In the genomic region with DNA sequence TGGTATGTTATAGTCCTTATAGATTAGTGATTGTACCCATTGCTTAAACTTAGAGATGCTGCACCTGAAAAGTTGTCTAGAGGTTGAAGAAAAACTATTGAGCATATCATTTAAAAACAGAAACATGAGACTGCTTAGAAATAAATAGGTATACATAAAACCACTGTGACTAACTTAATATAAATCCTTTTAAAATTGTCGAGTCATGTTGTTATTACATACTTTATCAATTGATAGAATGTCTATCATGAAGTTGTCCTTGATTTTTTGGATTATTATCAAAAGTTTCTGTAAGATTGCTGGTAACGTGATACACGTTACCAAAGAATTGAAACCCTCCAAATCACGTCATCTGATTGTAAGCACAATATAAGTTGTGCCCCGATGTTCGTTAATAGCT, we compare ENCODE assay signal across 30 cellular contexts. TPM values are rescaled to one million over a fixed set of nuclear protein-coding genes. Genes with fewer than 3 reads are reported as not detected.
"Had no signal": no experiment of that assay in that cellular context is flagged by ENCODE, and none has a peak within 500 bp of the region (broad histone marks: within the 10 kb centered on the region; RNA-seq: fewer than 3 reads in every experiment).

No MANE protein-coding gene starts in this region.

- H3K9me3 ChIP-seq: ascending aorta had no signal

- DNase-seq: activated B cell treated with CpG ODN at 0.5 μM for 24 hours; activated CD4-positive, alpha-beta memory T cell treated with anti-CD3 and anti-CD28 coated beads, Interleukin-2, amount 10 ng/mL, durations not matched to agents 7 days and 5 days; activated CD4-positive, alpha-beta T cell treated with anti-CD3 and anti-CD28 coated beads for 4 hours; activated CD4-positive, alpha-beta T cell treated with anti-CD3 and anti-CD28 coated beads, Interleukin-2, amount 10 ng/mL, durations not matched to agents 24 days and 14 days; activated CD4-positive, alpha-beta T cell treated with anti-CD3 and anti-CD28 coated beads, Interleukin-2, amount 50 U/mL, for 1 hour; activated CD4-positive, alpha-beta T cell treated with anti-CD3 and anti-CD28 coated beads, Interleukin-2, amount 50 U/mL, for 4 hours; activated CD4-positive, CD25-positive, alpha-beta regulatory T cell treated with anti-CD3 and anti-CD28 coated beads, Interleukin-2, amount 50 U/mL, for 72 hours; activated CD8-positive, alpha-beta memory T cell treated with anti-CD3 and anti-CD28 coated beads for 24 hours; activated CD8-positive, alpha-beta memory T cell treated with anti-CD3 and anti-CD28 coated beads, Interleukin-2, amount 10 ng/mL, durations not matched to agents 7 days and 5 days; activated CD8-positive, alpha-beta memory T cell treated with anti-CD3 and anti-CD28 coated beads, Interleukin-2, amount 50 U/mL, for 48 hours; activated CD8-positive, alpha-beta T cell treated with anti-CD3 and anti-CD28 coated beads, Interleukin-2, amount 10 ng/mL, durations not matched to agents 7 days and 5 days; activated effector memory CD4-positive, alpha-beta T cell treated with Interleukin-2 at 50 U/mL for 16 hours; activated gamma-delta T cell; activated naive CD4-positive, alpha-beta T cell treated with anti-CD3 and anti-CD28 coated beads, Interleukin-2, amount 10 ng/mL, durations not matched to agents 7 days and 5 days; activated naive CD4-positive, alpha-beta T cell treated with Interleukin-2 at 50 U/mL for 16 hours; activated naive CD8-positive, alpha-beta T cell treated with anti-CD3 and anti-CD28 coated beads, Interleukin-2, amount 10 ng/mL, durations not matched to agents 7 days and 5 days; activated naive CD8-positive, alpha-beta T cell treated with anti-CD3 and anti-CD28 coated beads, Interleukin-2, amount 50 U/mL, for 24 hours; activated T-cell treated with anti-CD3 and anti-CD28 coated beads, Interleukin-2, amount 50 U/mL, for 24 hours; activated T-cell treated with anti-CD3 and anti-CD28 coated beads, Interleukin-2, amount 50 U/mL, for 48 hours; amygdala; anterior cingulate cortex; cerebellar nuclear complex; T-helper 2 cell; T-helper 9 cell had no signal

- H3K4me3 ChIP-seq: ascending aorta, cardiac muscle cell had no signal

- ATAC-seq: activated CD8-positive, alpha-beta memory T cell treated with anti-CD3 and anti-CD28 coated beads, Interleukin-2, amount 10 ng/mL, durations not matched to agents 7 days and 5 days; activated CD8-positive, alpha-beta T cell treated with anti-CD3 and anti-CD28 coated beads, Interleukin-2, amount 10 ng/mL, durations not matched to agents 7 days and 5 days; activated naive CD8-positive, alpha-beta T cell treated with anti-CD3 and anti-CD28 coated beads, Interleukin-2, amount 50 U/mL, for 24 hours had no signal

- H3K27ac ChIP-seq: ascending aorta, cardiac muscle cell, VCaP had no signal

- H3K27me3 ChIP-seq: ascending aorta, cardiac muscle cell had no signal

- H3K36me3 ChIP-seq: ascending aorta, cardiac muscle cell had no signal

- FAIRE-seq: bronchial epithelial cell, TTC549 had no signal

RNA-seq across cellular contexts. Expression of a gene that starts 35.3 kb away (rescaled TPM):
- total RNA-seq: activated CD4-positive, alpha-beta T cell treated with anti-CD3 and anti-CD28 coated beads, Interleukin-2, amount 10 ng/mL, durations not matched to agents 24 days and 14 days; activated T-helper 2 cell treated with anti-CD3 and anti-CD28 coated beads, Interferon-gamma antibody, Interleukin-2, Interleukin-4, amounts not matched to agents 10 μg/mL and 5 μg/mL and 100 μg/mL, durations not matched to agents 14 hours and 24 hours and 36 hours had no signal
